ENCODE assay signal across 28 cellular contexts in genomic region chr10:4829954-4830353, GRCh38.
"Had no signal": no experiment of that assay in that cellular context is flagged by ENCODE, and none has a peak within 500 bp of the region (broad histone marks: within the 10 kb centered on the region; RNA-seq: fewer than 3 reads in every experiment).

No MANE protein-coding gene starts in this region.

- H3K27ac Mint-ChIP-seq: stimulated activated effector memory CD8-positive, alpha-beta T cell treated with anti-CD3 and anti-CD28 coated beads, Interleukin-12 subunit alpha, Interleukin-12 subunit beta, amount 100 ng/mL, for 72 hours; stimulated activated memory B cell treated with anti-CD40 and anti-IgM and Interleukin-4, amounts not matched to agents 10 μg/mL and 1 μg/mL and 100 μg/mL, for 72 hours; stimulated activated naive B cell treated with anti-CD40 and anti-IgM and Interleukin-4, amounts not matched to agents 10 μg/mL and 1 μg/mL and 100 μg/mL, for 72 hours; stimulated activated naive CD8-positive, alpha-beta T cell treated with anti-CD3 and anti-CD28 coated beads, Interleukin-15, amount 100 ng/mL, for 72 hours; stimulated activated naive CD8-positive, alpha-beta T cell treated with anti-CD3 and anti-CD28 coated beads, Interleukin-15, Interleukin-2, amounts not matched to agents 100 ng/mL and 50 ng/mL, for 24 hours; type B pancreatic cell had no signal

- H3K36me3 Mint-ChIP-seq: stimulated activated effector memory CD8-positive, alpha-beta T cell treated with anti-CD3 and anti-CD28 coated beads, Interleukin-12 subunit alpha, Interleukin-12 subunit beta, amount 100 ng/mL, for 72 hours; stimulated activated memory B cell treated with anti-CD40 and anti-IgM and Interleukin-4, amounts not matched to agents 10 μg/mL and 1 μg/mL and 100 μg/mL, for 72 hours had no signal

- DNase-seq: stimulated activated CD4-positive, alpha-beta T cell treated with anti-CD3 and anti-CD28 coated beads, Interleukin-2, amount 100 ng/mL, for 48 hours; stimulated activated CD4-positive, alpha-beta T cell treated with anti-CD3 and anti-CD28 coated beads, Interleukin-4, amount 100 ng/mL, for 1 hour; stimulated activated CD4-positive, alpha-beta T cell treated with anti-CD3 and anti-CD28 coated beads, Interleukin-4, amount 100 ng/mL, for 24 hours; stimulated activated CD4-positive, alpha-beta T cell treated with anti-CD3 and anti-CD28 coated beads, Interleukin-4, amount 100 ng/mL, for 4 hours; stimulated activated CD8-positive, alpha-beta memory T cell treated with anti-CD3 and anti-CD28 coated beads, Interleukin-4, amount 100 ng/mL, for 48 hours; stimulated activated naive B cell treated with anti-CD40 and anti-IgM and Interleukin-4, amounts not matched to agents 10 μg/mL and 1 μg/mL and 100 μg/mL, for 72 hours; stimulated activated naive CD4-positive, alpha-beta T cell; stimulated activated naive CD4-positive, alpha-beta T cell treated with Interleukin-2 at 50 U/mL for 16 hours; stimulated activated naive CD8-positive, alpha-beta T cell treated with anti-CD3 and anti-CD28 coated beads, Interleukin-15, amount 100 ng/mL, for 72 hours; stimulated activated naive CD8-positive, alpha-beta T cell treated with anti-CD3 and anti-CD28 coated beads, Interleukin-15, Interleukin-2, amounts not matched to agents 100 U/mL and 50 U/mL, for 24 hours; stomach; substantia nigra; testis; tibial artery; transverse colon; trophoblast cell; upper lobe of left lung; upper lobe of right lung; uterus had no signal

- H3K9me3 ChIP-seq: stomach, suprapubic skin, testis, thoracic aorta, thyroid gland, tibial artery, tibial nerve, transverse colon, upper lobe of left lung, upper lobe of right lung, uterus, vagina had no signal

- H3K4me1 ChIP-seq: uterus had no signal

- H3K36me3 ChIP-seq: thyroid gland, transverse colon, uterus had no signal

- H3K4me3 ChIP-seq: stomach, suprapubic skin, testis, thoracic aorta, thyroid gland, tibial artery, tibial nerve, transverse colon, upper lobe of left lung, upper lobe of right lung, uterus, vagina had no signal

- H3K4me3 Mint-ChIP-seq: stimulated activated effector memory CD8-positive, alpha-beta T cell treated with anti-CD3 and anti-CD28 coated beads, Interleukin-12 subunit alpha, Interleukin-12 subunit beta, amount 100 ng/mL, for 72 hours; stimulated activated memory B cell treated with anti-CD40 and anti-IgM and Interleukin-4, amounts not matched to agents 10 μg/mL and 1 μg/mL and 100 μg/mL, for 72 hours; stimulated activated naive B cell treated with anti-CD40 and anti-IgM and Interleukin-4, amounts not matched to agents 10 μg/mL and 1 μg/mL and 100 μg/mL, for 72 hours; stimulated activated naive CD8-positive, alpha-beta T cell treated with anti-CD3 and anti-CD28 coated beads, Interleukin-15, amount 100 ng/mL, for 72 hours; stimulated activated naive CD8-positive, alpha-beta T cell treated with anti-CD3 and anti-CD28 coated beads, Interleukin-15, Interleukin-2, amounts not matched to agents 100 ng/mL and 50 ng/mL, for 24 hours; type B pancreatic cell had no signal

- H3K27me3 ChIP-seq: suprapubic skin, testis, thyroid gland, tibial artery, transverse colon, upper lobe of left lung, upper lobe of right lung, uterus, vagina had no signal

- H3K27ac ChIP-seq: stomach, suprapubic skin, testis, thoracic aorta, tibial artery, tibial nerve, transverse colon, upper lobe of left lung, upper lobe of right lung, uterus, vagina had no signal

- H3K4me1 Mint-ChIP-seq: stimulated activated effector memory CD8-positive, alpha-beta T cell treated with anti-CD3 and anti-CD28 coated beads, Interleukin-12 subunit alpha, Interleukin-12 subunit beta, amount 100 ng/mL, for 72 hours; stimulated activated memory B cell treated with anti-CD40 and anti-IgM and Interleukin-4, amounts not matched to agents 10 μg/mL and 1 μg/mL and 100 μg/mL, for 72 hours had no signal

- ATAC-seq: stimulated activated effector memory CD8-positive, alpha-beta T cell treated with anti-CD3 and anti-CD28 coated beads, Interleukin-12 subunit alpha, Interleukin-12 subunit beta, amount 100 ng/mL, for 72 hours; stimulated activated memory B cell treated with anti-CD40 and anti-IgM and Interleukin-4, amounts not matched to agents 10 μg/mL and 1 μg/mL and 100 μg/mL, for 72 hours; stimulated activated naive B cell treated with anti-CD40 and anti-IgM and Interleukin-4, amounts not matched to agents 10 μg/mL and 1 μg/mL and 100 μg/mL, for 72 hours; stimulated activated naive CD8-positive, alpha-beta T cell treated with anti-CD3 and anti-CD28 coated beads, Interleukin-15, amount 100 ng/mL, for 72 hours; stimulated activated naive CD8-positive, alpha-beta T cell treated with anti-CD3 and anti-CD28 coated beads, Interleukin-15, Interleukin-2, amounts not matched to agents 100 U/mL and 50 U/mL, for 24 hours; upper lobe of right lung had no signal

- H3K9me3 Mint-ChIP-seq: stimulated activated effector memory CD8-positive, alpha-beta T cell treated with anti-CD3 and anti-CD28 coated beads, Interleukin-12 subunit alpha, Interleukin-12 subunit beta, amount 100 ng/mL, for 72 hours; stimulated activated memory B cell treated with anti-CD40 and anti-IgM and Interleukin-4, amounts not matched to agents 10 μg/mL and 1 μg/mL and 100 μg/mL, for 72 hours; stimulated activated naive CD8-positive, alpha-beta T cell treated with anti-CD3 and anti-CD28 coated beads, Interleukin-15, amount 100 ng/mL, for 72 hours; stimulated activated naive CD8-positive, alpha-beta T cell treated with anti-CD3 and anti-CD28 coated beads, Interleukin-15, Interleukin-2, amounts not matched to agents 100 ng/mL and 50 ng/mL, for 24 hours had no signal
